Comparison of ENCODE assay signal across 8 cellular contexts in the genomic region with DNA sequence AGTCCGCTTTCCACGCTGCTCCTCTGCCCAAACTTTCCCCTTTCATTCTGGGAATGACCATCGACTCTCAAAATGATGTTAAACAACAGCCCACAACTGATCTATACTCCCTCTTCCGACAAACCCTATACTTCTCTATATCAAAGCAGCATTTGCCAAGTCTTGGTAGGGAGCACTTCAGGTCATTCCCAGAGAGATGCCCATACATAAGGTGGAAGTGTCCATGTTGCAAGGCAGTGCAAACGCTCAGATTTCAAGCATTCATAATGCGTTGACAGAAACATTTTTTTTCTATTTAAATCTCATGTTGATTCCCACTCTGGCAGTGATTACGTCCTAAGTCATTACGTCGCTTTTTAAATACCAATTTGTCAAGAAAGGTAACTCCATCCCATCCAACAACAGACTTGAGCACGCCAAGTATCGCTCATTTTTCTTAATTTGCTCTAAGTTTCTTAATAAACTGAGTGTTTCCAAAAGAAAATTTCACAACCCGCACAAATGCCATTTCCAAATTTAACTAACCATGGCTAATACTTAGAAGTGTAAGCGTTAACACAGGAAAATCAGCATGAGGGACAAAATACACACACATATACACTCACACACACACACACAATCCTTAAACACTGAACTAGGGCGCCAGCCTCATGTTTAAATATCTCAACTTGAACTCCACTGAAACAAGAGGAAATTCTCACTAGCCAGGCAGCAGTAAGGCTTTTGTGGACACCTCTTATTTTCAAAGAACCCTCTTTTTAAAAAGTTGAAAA. TPM values are rescaled to one million over a fixed set of nuclear protein-coding genes. Genes with fewer than 3 reads are reported as not detected.
DNase-seq lines count a peak whose midpoint lies in the region; ATAC-seq and TF ChIP-seq lines count a peak whose summit lies in the region.

No MANE protein-coding gene starts in this region.

- no peak overlapping the region for H2BK120ac ChIP-seq in H9 (ENCODE audit: low read depth, low read length, poor library complexity, severe bottlenecking)

- no peak overlapping the region for H2AFZ ChIP-seq in H9 (ENCODE audit: low read length)

- no peak overlapping the region for H3K14ac ChIP-seq in H9 (ENCODE audit: insufficient read depth, low read length)

- H4K8ac ChIP-seq in H9 (replicated peaks; ENCODE audit: insufficient read length, low read depth, low read length), result no peak overlapping the region

- no peak overlapping the region for H3K56ac ChIP-seq in H9 (ENCODE audit: insufficient read length, low read depth, low read length)

- no peak overlapping the region for H3K4ac ChIP-seq in H9 (ENCODE audit: low read depth, low read length)

- no peak overlapping the region for H4K91ac ChIP-seq in H9 (ENCODE audit: insufficient read length, low read depth, low read length)

- no peak overlapping the region for H2BK12ac ChIP-seq in H9 (ENCODE audit: insufficient read length, low read depth, low read length)

- no peak overlapping the region for H2AK5ac ChIP-seq in H9 (ENCODE audit: insufficient read length, low read length)

- H3K4me1 Mint-ChIP-seq in H9 (peaks cover 26 to 28% of the 10 kb centered on the region in 2 experiments), nephron (peaks cover 20% of the 10 kb centered on the region)

- H3K27me3 ChIP-seq in H9 (ENCODE audit: insufficient read depth, low read length) (no peaks in the 10 kb centered on the region), RWPE2 (ENCODE audit: insufficient read depth, poor library complexity, severe bottlenecking) (no peaks in the 10 kb centered on the region)

- H3K23me2 ChIP-seq in H9 (ENCODE audit: insufficient read length, low read depth, low read length, poor library complexity, severe bottlenecking), result peaks cover 12% of the 10 kb centered on the region

- H4K20me1 ChIP-seq in H9 (ENCODE audit: control insufficient read depth, insufficient read depth, insufficient read length), result no peaks in the 10 kb centered on the region

- no peaks in the 10 kb centered on the region for H3K9me3 Mint-ChIP-seq in H9
- H3K9me3 Mint-ChIP-seq in nephron, result no peaks in the 10 kb centered on the region

- peak overlapping the region; percentile 93 for H3K4me2 ChIP-seq in H9 (ENCODE audit: insufficient read depth, insufficient read length, low read length)

- H3K36me3 Mint-ChIP-seq in H9 (ENCODE audit: insufficient read depth in 1 of 3, low read depth in 3 of 3) (no peaks in the 10 kb centered on the region), nephron (ENCODE audit: low read depth) (no peaks in the 10 kb centered on the region)

- H3K18ac ChIP-seq in H9 (ENCODE audit: insufficient read length, low read depth, low read length), result no peak overlapping the region

- H2BK5ac ChIP-seq in H9 (ENCODE audit: insufficient read length, low read length), result no peak overlapping the region

- DNase-seq in EL (peak; percentile 18), H9 (no peak), RWPE2 (ENCODE audit: low spot score) (no peak), epithelial cell of esophagus (ENCODE audit: low read depth) (peak; percentile 33), omental fat pad (ENCODE audit: low spot score) (no peak), posterior cingulate gyrus (no peak)

- ATAC-seq in RWPE2 (ENCODE audit: low read depth), result peak; percentile 27; the same call in 1 of the 3 replicates
- no peak for ATAC-seq in omental fat pad (ENCODE audit: low FRiP score)
- ATAC-seq in GM21360 (IDR thresholded peaks at IDR 0.05; ENCODE audit: unreplicated experiment), result no peak

- H3K4me3 Mint-ChIP-seq in H9 (peak overlapping the region; percentile 86 to 94), nephron (peak overlapping the region; percentile 97 to 98 (median 98))

- H3K4me3 ChIP-seq in RWPE2 (ENCODE audit: severe bottlenecking) (peak overlapping the region; percentile 77), epithelial cell of esophagus (ENCODE audit: low read length) (peak overlapping the region; percentile 73)

- H2BK20ac ChIP-seq in H9 (ENCODE audit: low read depth, low read length, poor library complexity, severe bottlenecking), result no peak overlapping the region

- no peak overlapping the region for H3T11ph ChIP-seq in H9 (ENCODE audit: low read length)

- H3K27me3 Mint-ChIP-seq in H9 (ENCODE audit: low read depth) (peaks cover 22% of the 10 kb centered on the region), nephron (ENCODE audit: low read depth) (no peaks in the 10 kb centered on the region)

- peaks cover 4% of the 10 kb centered on the region; the same call in 1 of the 2 replicates for H3K4me1 ChIP-seq in H9 (ENCODE audit: insufficient read depth, low read length)
- H3K4me1 ChIP-seq in RWPE2 (ENCODE audit: insufficient read depth, poor library complexity, severe bottlenecking), result peaks cover 7% of the 10 kb centered on the region

- no peak for TF ChIP-seq CTCF in H9 (conservative IDR thresholded peaks at IDR 0.05)
- TF ChIP-seq CTCF in RWPE2 (IDR thresholded peaks at IDR 0.05; ENCODE audit: poor library complexity, severe bottlenecking), result no peak
- TF ChIP-seq CTCF in epithelial cell of esophagus (IDR thresholded peaks at IDR 0.05; ENCODE audit: insufficient read depth, low read depth, low read length, missing control alignments), result no peak
- no peak for TF ChIP-seq CTCF in nephron (IDR thresholded peaks at IDR 0.05; ENCODE audit: unreplicated experiment in 3 of 3)
- no peak for TF ChIP-seq CTCF in omental fat pad (IDR thresholded peaks at IDR 0.05)

- peak overlapping the region in 2 of 3 experiments; percentile 22 to 42; a peak in 1 of 7 replicates for H3K27ac Mint-ChIP-seq in H9
- peak overlapping the region; percentile 12 to 77 (median 39) for H3K27ac Mint-ChIP-seq in nephron

- peaks cover 5% of the 10 kb centered on the region; the same call in 1 of the 2 replicates for H3K79me2 ChIP-seq in H9 (ENCODE audit: insufficient read depth, low read length)

- H3K36me3 ChIP-seq in RWPE2 (ENCODE audit: low read depth), result no peaks in the 10 kb centered on the region

- peaks cover 4% of the 10 kb centered on the region for H3K79me1 ChIP-seq in H9 (ENCODE audit: insufficient read depth, low read depth, low read length, poor library complexity, severe bottlenecking)

- H4K5ac ChIP-seq in H9 (ENCODE audit: insufficient read length, low read depth, low read length), result no peak overlapping the region

- H3K23ac ChIP-seq in H9 (ENCODE audit: insufficient read length, low read depth, low read length), result no peak overlapping the region

- H2BK15ac ChIP-seq in H9 (ENCODE audit: low read depth, low read length), result no peak overlapping the region

- no peak overlapping the region for H3K27ac ChIP-seq in H9 (ENCODE audit: insufficient read length, low read depth, low read length)
- peak overlapping the region; percentile 75 for H3K27ac ChIP-seq in RWPE2 (ENCODE audit: poor library complexity, severe bottlenecking)

- no CpG with 5 or more reads among the region's 14 CpGs for WGBS in H9 (ENCODE audit: extremely low coverage, insufficient read length, low lambda C conversion rate)

- H3K9me3 ChIP-seq in H9 (ENCODE audit: control insufficient read depth, low read depth, low read length), result no peaks in the 10 kb centered on the region
- H3K9me3 ChIP-seq in RWPE2 (ENCODE audit: severe bottlenecking), result no peaks in the 10 kb centered on the region

- intact Hi-C loops in posterior cingulate gyrus (cut with DNase I), result loop anchor here (1.0 kb wide), 1 partner anchor 95 kb away; the partner anchor contains the start of gene YAF2

- H3K9ac ChIP-seq in H9 (ENCODE audit: extremely low read depth, insufficient read length, low read length), result peak overlapping the region; percentile 49

RNA-seq across cellular contexts. Expression of gene GXYLT1, which starts 1.1 kb away (rescaled TPM):
- total RNA-seq in H9 (2021) (13.9 and 14.5 TPM in 2 replicates), omental fat pad (10 to 100 TPM; 10.3 to 19.1 (median 13.8) TPM)

Comparison
In these comparisons a context has a peak if more than half of its experiments do, and no peak if none do; other contexts are left out.
1. DNase-seq: peak in EL (single experiment) and epithelial cell of esophagus (single experiment); none in H9 (single experiment), RWPE2 (single experiment), omental fat pad (single experiment) and posterior cingulate gyrus (0 of 10).